8 cellular contexts compared by ENCODE assay signal in genomic region chr9:33167084-33167948, GRCh38. TPM values are rescaled to one million over a fixed set of nuclear protein-coding genes. Genes with fewer than 3 reads are reported as not detected.
DNase-seq lines count a peak whose midpoint lies in the region; ATAC-seq and TF ChIP-seq lines count a peak whose summit lies in the region.

B4GALT1 (minus strand) TSS chr9:33167336; CDS start chr9:33167169, 167 bp downstream.

- peaks cover 66% of the 10 kb centered on the region for H3K4me1 Mint-ChIP-seq in activated T-cell treated with anti-CD3 and anti-CD28 coated beads, Interleukin-2, amount 50 U/mL, for 72 hours (ENCODE audit: low read depth)

- under 1% methylated on average over 22 of the region's 101 CpGs for WGBS in esophagus muscularis mucosa

- no peaks in the 10 kb centered on the region for H3K27me3 Mint-ChIP-seq in activated T-cell treated with anti-CD3 and anti-CD28 coated beads, Interleukin-2, amount 50 U/mL, for 72 hours (ENCODE audit: low read depth)

- peaks cover 44 to 60% (median 49%) of the 10 kb centered on the region in 4 donors for H3K4me1 ChIP-seq in esophagus muscularis mucosa

- H3K9me3 Mint-ChIP-seq in activated T-cell treated with anti-CD3 and anti-CD28 coated beads, Interleukin-2, amount 50 U/mL, for 72 hours, result no peaks in the 10 kb centered on the region

- peak; percentile 64 for ATAC-seq in GM21723 (IDR thresholded peaks at IDR 0.05; ENCODE audit: unreplicated experiment)
- peak; percentile 83 to 85 for ATAC-seq in activated T-cell treated with anti-CD3 and anti-CD28 coated beads, Interleukin-2, amount 50 U/mL, for 72 hours (replicated peaks in 1 of 2)

- peak within 1 kb of the TSS; percentile 91 to 97 (median 94) for H3K27ac ChIP-seq in esophagus muscularis mucosa (replicated peaks in 1 of 4)

- DNase-seq in DMS79 (lab: John Stamatoyannopoulos, UW), result peak; percentile 61
- peak; percentile 88 for DNase-seq in KG1 (lab: John Stamatoyannopoulos, UW)
- peak; percentile 87 for DNase-seq in RKO (ENCODE audit: low spot score)
- peak; percentile 93 to 96 for DNase-seq in activated T-cell treated with anti-CD3 and anti-CD28 coated beads, Interleukin-2, amount 50 U/mL, for 72 hours
- DNase-seq in esophagus muscularis mucosa (ENCODE audit: extremely low spot score), result peak; percentile 98
- DNase-seq in myocyte (ENCODE audit: low read depth), result peak; percentile 92
- peak; percentile 87 to 97 for DNase-seq in stimulated activated CD8-positive, alpha-beta memory T cell treated with anti-CD3 and anti-CD28 coated beads, Interleukin-7, amount 100 ng/mL, for 4 hours (ENCODE audit: low read depth in 2 of 2)

- no peaks in the 10 kb centered on the region for H3K27me3 ChIP-seq in esophagus muscularis mucosa

- H3K36me3 Mint-ChIP-seq in activated T-cell treated with anti-CD3 and anti-CD28 coated beads, Interleukin-2, amount 50 U/mL, for 72 hours (ENCODE audit: insufficient read depth in 2 of 2), result peaks cover 5 to 6% of the 10 kb centered on the region in 2 donors

- H3K9me3 ChIP-seq in esophagus muscularis mucosa, result no peaks in the 10 kb centered on the region

- peak; percentile 77 for TF ChIP-seq POLR2A in esophagus muscularis mucosa (IDR thresholded peaks at IDR 0.05; ENCODE audit: low read depth)

- peak within 1 kb of the TSS; percentile 88 to 96 for H3K4me3 Mint-ChIP-seq in activated T-cell treated with anti-CD3 and anti-CD28 coated beads, Interleukin-2, amount 50 U/mL, for 72 hours

- TF ChIP-seq EP300 in esophagus muscularis mucosa (IDR thresholded peaks at IDR 0.05), result no peak

- no peaks in the 10 kb centered on the region for H3K36me3 ChIP-seq in esophagus muscularis mucosa

- intact Hi-C loops in esophagus muscularis mucosa (cut with DNase I), result no loop called here

- peak within 1 kb of the TSS; percentile 99 for H3K27ac Mint-ChIP-seq in activated T-cell treated with anti-CD3 and anti-CD28 coated beads, Interleukin-2, amount 50 U/mL, for 72 hours

- no peak for TF ChIP-seq CTCF in esophagus muscularis mucosa (IDR thresholded peaks at IDR 0.05)

- H3K4me3 ChIP-seq in esophagus muscularis mucosa, result peak within 1 kb of the TSS; percentile 75 to 99 (median 87)

RNA-seq across cellular contexts. Expression of gene B4GALT1, which starts in this region (rescaled TPM):
- total RNA-seq in activated T-cell treated with anti-CD3 and anti-CD28 coated beads, Interleukin-2, amount 50 U/mL, for 72 hours, result 10 to 100 TPM; 72.2 to 91.9 TPM
- total RNA-seq in esophagus muscularis mucosa (10 to 100 TPM; 24.5 to 39.6 (median 37.8) TPM), myocyte (36.5 and 39.4 TPM in 2 replicates)
- polyA plus RNA-seq in myocyte (2012), result 118 TPM

Comparison
In these comparisons a context has a peak if more than half of its experiments do, and no peak if none do; other contexts are left out.
1. Peak in every context shown above with its lines: DNase-seq, ATAC-seq, H3K4me3 ChIP-seq and H3K27ac ChIP-seq.